1 cellular context compared by ENCODE assay signal in the genomic region with DNA sequence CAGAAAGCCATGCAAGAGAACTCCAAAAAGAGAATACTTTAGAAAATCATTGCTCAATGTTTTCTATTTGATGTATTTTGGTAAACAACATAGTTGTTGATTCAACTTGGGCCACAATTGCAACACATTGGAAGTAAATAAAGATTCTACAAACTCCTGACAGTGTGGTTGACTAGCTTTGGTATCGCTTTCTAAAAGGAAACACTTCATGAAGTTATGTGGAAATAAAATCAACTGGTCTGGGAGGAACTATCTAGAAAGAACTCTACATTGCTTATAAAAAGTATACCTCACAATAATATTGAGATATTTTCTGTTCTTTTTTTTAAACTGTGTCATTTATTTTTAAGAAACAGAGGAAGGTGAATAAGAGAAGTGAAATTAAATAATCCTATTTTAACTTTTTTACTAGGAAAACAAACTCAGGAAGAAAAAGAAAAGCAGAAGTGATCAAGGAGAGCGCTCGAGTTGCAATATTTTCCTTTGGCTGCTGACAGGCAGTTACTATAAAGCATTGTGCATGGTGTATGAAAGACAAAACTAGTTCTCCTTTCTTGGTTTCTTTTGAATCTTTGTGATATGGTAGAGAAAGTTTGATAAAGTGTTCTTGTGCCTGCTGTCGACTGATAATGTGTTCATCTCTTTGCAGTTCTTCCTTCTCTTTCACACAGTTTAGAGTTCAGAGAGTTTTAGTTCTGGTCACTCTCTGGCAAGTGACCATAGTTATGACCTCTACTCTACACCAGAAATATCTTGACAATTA.
TF ChIP-seq lines count a peak whose summit lies in the region.

No MANE protein-coding gene starts in this region.

TF ChIP-seq in HepG2, 621 proteins besides CTCF, POLR2A, EP300 and RAD21:
- TF ChIP-seq SOX13 (IDR thresholded peaks at IDR 0.05) (no peak), SOX13 (CRISPR knock-in tag; conservative IDR thresholded peaks at IDR 0.05 in 1 of 2, IDR thresholded peaks at IDR 0.05 in 1 of 2) (no peak), YEATS2 (CRISPR knock-in tag; IDR thresholded peaks at IDR 0.05; ENCODE audit: borderline replicate concordance) (no peak), ZNF607 (CRISPR knock-in tag; IDR thresholded peaks at IDR 0.05; ENCODE audit: borderline replicate concordance) (no peak), WIZ (CRISPR knock-in tag; IDR thresholded peaks at IDR 0.05) (no peak), CEBPB (IDR thresholded peaks at IDR 0.05; ENCODE audit: borderline replicate concordance, low read depth, low read length) (0 out of 2 replicates have a peak, but pooled peaks have one; percentile 36), NR3C1 (CRISPR knock-in tag; IDR thresholded peaks at IDR 0.05) (no peak)
- TF ChIP-seq, protein P1, sequence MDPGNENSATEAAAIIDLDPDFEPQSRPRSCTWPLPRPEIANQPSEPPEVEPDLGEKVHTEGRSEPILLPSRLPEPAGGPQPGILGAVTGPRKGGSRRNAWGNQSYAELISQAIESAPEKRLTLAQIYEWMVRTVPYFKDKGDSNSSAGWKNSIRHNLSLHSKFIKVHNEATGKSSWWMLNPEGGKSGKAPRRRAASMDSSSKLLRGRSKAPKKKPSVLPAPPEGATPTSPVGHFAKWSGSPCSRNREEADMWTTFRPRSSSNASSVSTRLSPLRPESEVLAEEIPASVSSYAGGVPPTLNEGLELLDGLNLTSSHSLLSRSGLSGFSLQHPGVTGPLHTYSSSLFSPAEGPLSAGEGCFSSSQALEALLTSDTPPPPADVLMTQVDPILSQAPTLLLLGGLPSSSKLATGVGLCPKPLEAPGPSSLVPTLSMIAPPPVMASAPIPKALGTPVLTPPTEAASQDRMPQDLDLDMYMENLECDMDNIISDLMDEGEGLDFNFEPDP (CRISPR knock-in tag; conservative IDR thresholded peaks at IDR 0.05) = no peak
- TF ChIP-seq, protein P2, sequence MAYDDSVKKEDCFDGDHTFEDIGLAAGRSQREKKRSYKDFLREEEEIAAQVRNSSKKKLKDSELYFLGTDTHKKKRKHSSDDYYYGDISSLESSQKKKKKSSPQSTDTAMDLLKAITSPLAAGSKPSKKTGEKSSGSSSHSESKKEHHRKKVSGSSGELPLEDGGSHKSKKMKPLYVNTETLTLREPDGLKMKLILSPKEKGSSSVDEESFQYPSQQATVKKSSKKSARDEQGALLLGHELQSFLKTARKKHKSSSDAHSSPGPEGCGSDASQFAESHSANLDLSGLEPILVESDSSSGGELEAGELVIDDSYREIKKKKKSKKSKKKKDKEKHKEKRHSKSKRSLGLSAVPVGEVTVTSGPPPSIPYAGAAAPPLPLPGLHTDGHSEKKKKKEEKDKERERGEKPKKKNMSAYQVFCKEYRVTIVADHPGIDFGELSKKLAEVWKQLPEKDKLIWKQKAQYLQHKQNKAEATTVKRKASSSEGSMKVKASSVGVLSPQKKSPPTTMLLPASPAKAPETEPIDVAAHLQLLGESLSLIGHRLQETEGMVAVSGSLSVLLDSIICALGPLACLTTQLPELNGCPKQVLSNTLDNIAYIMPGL (CRISPR knock-in tag; IDR thresholded peaks at IDR 0.05; ENCODE audit: borderline replicate concordance in 1 of 2, low read depth in 1 of 2) = no peak
